In genomic region chr3:150746791-150747590, GRCh38 we compare ENCODE assay signal across 14 cellular contexts. TPM values are rescaled to one million over a fixed set of nuclear protein-coding genes. Genes with fewer than 3 reads are reported as not detected.
DNase-seq lines count a peak whose midpoint lies in the region; ATAC-seq, FAIRE-seq and TF ChIP-seq lines count a peak whose summit lies in the region.
"Had no signal": no experiment of that assay in that cellular context is flagged by ENCODE, and none has a peak within 500 bp of the region (broad histone marks: within the 10 kb centered on the region; RNA-seq: fewer than 3 reads in every experiment).

No MANE protein-coding gene starts in this region.

- TF ChIP-seq POLR2A in HepG2 (IDR thresholded peaks at IDR 0.05; ENCODE audit: insufficient read depth in 1 of 2, low read depth in 2 of 2, low read length in 2 of 2): no peak
- no peak for TF ChIP-seq POLR2A in stomach (IDR thresholded peaks at IDR 0.05)

- no peak overlapping the region for H3K4me3 Mint-ChIP-seq in activated CD4-positive, alpha-beta T cell treated with anti-CD3 and anti-CD28 coated beads for 36 hours
- H3K4me3 Mint-ChIP-seq in activated CD4-positive, alpha-beta T cell treated with anti-CD3 and anti-CD28 coated beads, Interleukin-2, amount 10 ng/mL, durations not matched to agents 7 days and 5 days: no peak overlapping the region
- H3K4me3 Mint-ChIP-seq in activated B cell treated with CpG ODN at 0.5 μM for 24 hours: peak overlapping the region; percentile 35
- H3K4me3 Mint-ChIP-seq: type B pancreatic cell had no signal

- peaks cover 85% of the 10 kb centered on the region for H4K20me1 ChIP-seq in HepG2 (ENCODE audit: insufficient read depth, low read length)

- peaks cover 85% of the 10 kb centered on the region for H3K36me3 Mint-ChIP-seq in activated CD4-positive, alpha-beta T cell treated with anti-CD3 and anti-CD28 coated beads for 36 hours (ENCODE audit: low read depth)
- H3K36me3 Mint-ChIP-seq in activated CD4-positive, alpha-beta T cell treated with anti-CD3 and anti-CD28 coated beads, Interleukin-2, amount 10 ng/mL, durations not matched to agents 7 days and 5 days (ENCODE audit: low read depth): peaks cover 41% of the 10 kb centered on the region
- H3K36me3 Mint-ChIP-seq in activated B cell treated with CpG ODN at 0.5 μM for 24 hours (ENCODE audit: low read depth): peaks cover 51% of the 10 kb centered on the region

- H3K9me3 ChIP-seq in HepG2 (ENCODE audit: low read length) (no peaks in the 10 kb centered on the region), stomach (no peaks in the 10 kb centered on the region), aorta (ENCODE audit: control insufficient read depth, low read length) (no peaks in the 10 kb centered on the region)
- H3K9me3 ChIP-seq: body of pancreas had no signal

- intact Hi-C loops in activated CD4-positive, alpha-beta T cell treated with anti-CD3 and anti-CD28 coated beads for 36 hours (cut with DNase I, micrococcal nuclease): no loop called here
- intact Hi-C loops in activated B cell treated with CpG ODN at 0.5 μM for 24 hours (cut with micrococcal nuclease) (loop anchor here (1.0 kb wide), 1 partner anchor 8 kb away; no protein-coding TSS in a partner anchor), HepG2 (cut with micrococcal nuclease; ENCODE audit: unreplicated experiment) (no loop called here), stomach (cut with DNase I; ENCODE audit: low total_unique reads) (no loop called here), aorta (cut with DNase I) (no loop called here)

- CTCF ChIA-PET in activated CD4-positive, alpha-beta T cell treated with anti-CD3 and anti-CD28 coated beads for 36 hours (lab: Charles Lee): interaction anchor here (1.0 kb wide), 1 partner anchor 9 kb away, joined by 3 read pairs; no protein-coding TSS in a partner anchor
- CTCF ChIA-PET in activated CD4-positive, alpha-beta T cell treated with anti-CD3 and anti-CD28 coated beads, Interleukin-2, amount 10 ng/mL, durations not matched to agents 7 days and 5 days (lab: Charles Lee): interaction anchor here (1.0 to 2.2 kb wide), 2 partner anchors 15 to 16 kb away, joined by 3 to 6 read pairs; partner anchors contain the start of gene SIAH2
- CTCF ChIA-PET in activated B cell treated with CpG ODN at 0.5 μM for 24 hours (lab: Charles Lee): interaction anchor here (1.0 kb wide), 1 partner anchor 26 kb away, joined by 5 read pairs; no protein-coding TSS in a partner anchor
- CTCF ChIA-PET in HepG2 (lab: Yijun Ruan, JAX; ENCODE audit: low intra/inter-chr PET ratio, low total read pairs): no interaction called here

- no TSS peak for BruUV-seq in HepG2 (replicated peaks; lab: Mats Ljungman, UMichigan)

- no peak for DNase-seq in activated CD4-positive, alpha-beta T cell treated with anti-CD3 and anti-CD28 coated beads for 36 hours
- no peak for DNase-seq in activated CD4-positive, alpha-beta T cell treated with anti-CD3 and anti-CD28 coated beads, Interleukin-2, amount 10 ng/mL, durations not matched to agents 7 days and 5 days
- DNase-seq in activated B cell treated with CpG ODN at 0.5 μM for 24 hours (no peak), HepG2 (ENCODE audit: low spot score) (no peak), stomach (no peak), aorta (no peak)
- no peak for DNase-seq in stimulated activated CD4-positive, alpha-beta T cell treated with anti-CD3 and anti-CD28 coated beads, Interleukin-2, amount 100 ng/mL, for 24 hours
- no peak for DNase-seq in stimulated activated CD4-positive, alpha-beta T cell treated with anti-CD3 and anti-CD28 coated beads, Interleukin-4, amount 100 ng/mL, for 24 hours
- DNase-seq: body of pancreas, NCI-H187 treated with DMSO at 0.1 percent for 48 hours had no signal

- ATAC-seq in activated CD4-positive, alpha-beta T cell treated with anti-CD3 and anti-CD28 coated beads for 36 hours: no peak
- ATAC-seq in activated B cell treated with CpG ODN at 0.5 μM for 24 hours (ENCODE audit: low read depth) (no peak), HepG2 (peak; percentile 19; the same call in 2 of the 3 replicates), aorta (ENCODE audit: low FRiP score) (no peak)
- ATAC-seq: body of pancreas had no signal

- no peak for FAIRE-seq in HepG2 (lab: Jason Lieb, UNC)
- FAIRE-seq: endothelial cell of umbilical vein had no signal

- H3K27me3 ChIP-seq in HepG2 (ENCODE audit: control insufficient read depth in 1 of 2, insufficient read depth in 2 of 2, low read length in 2 of 2) (no peaks in the 10 kb centered on the region), stomach (no peaks in the 10 kb centered on the region), aorta (ENCODE audit: control insufficient read depth in 1 of 2, insufficient read depth in 2 of 2, low read length in 1 of 2) (no peaks in the 10 kb centered on the region)
- H3K27me3 ChIP-seq: body of pancreas had no signal

- H3K27me3 Mint-ChIP-seq in activated CD4-positive, alpha-beta T cell treated with anti-CD3 and anti-CD28 coated beads for 36 hours: no peaks in the 10 kb centered on the region
- H3K27me3 Mint-ChIP-seq in activated CD4-positive, alpha-beta T cell treated with anti-CD3 and anti-CD28 coated beads, Interleukin-2, amount 10 ng/mL, durations not matched to agents 7 days and 5 days: no peaks in the 10 kb centered on the region
- no peaks in the 10 kb centered on the region for H3K27me3 Mint-ChIP-seq in activated B cell treated with CpG ODN at 0.5 μM for 24 hours
- H3K27me3 Mint-ChIP-seq: type B pancreatic cell had no signal

- H3K9me3 Mint-ChIP-seq in activated CD4-positive, alpha-beta T cell treated with anti-CD3 and anti-CD28 coated beads for 36 hours (ENCODE audit: low read depth): no peaks in the 10 kb centered on the region
- no peaks in the 10 kb centered on the region for H3K9me3 Mint-ChIP-seq in activated CD4-positive, alpha-beta T cell treated with anti-CD3 and anti-CD28 coated beads, Interleukin-2, amount 10 ng/mL, durations not matched to agents 7 days and 5 days
- no peaks in the 10 kb centered on the region for H3K9me3 Mint-ChIP-seq in activated B cell treated with CpG ODN at 0.5 μM for 24 hours
- H3K9me3 Mint-ChIP-seq: type B pancreatic cell had no signal

- H3K4me3 ChIP-seq in HepG2 (replicated peaks in 1 of 3; ENCODE audit: insufficient read depth in 1 of 3, low read depth in 2 of 3, low read length in 3 of 3) (no peak overlapping the region), stomach (no peak overlapping the region), aorta (ENCODE audit: low read length in 2 of 2) (no peak overlapping the region)
- H3K4me3 ChIP-seq: body of pancreas had no signal

- peaks cover 93% of the 10 kb centered on the region for H3K4me1 Mint-ChIP-seq in activated CD4-positive, alpha-beta T cell treated with anti-CD3 and anti-CD28 coated beads for 36 hours
- peaks cover 72% of the 10 kb centered on the region for H3K4me1 Mint-ChIP-seq in activated CD4-positive, alpha-beta T cell treated with anti-CD3 and anti-CD28 coated beads, Interleukin-2, amount 10 ng/mL, durations not matched to agents 7 days and 5 days
- H3K4me1 Mint-ChIP-seq in activated B cell treated with CpG ODN at 0.5 μM for 24 hours: peaks cover 95% of the 10 kb centered on the region

- no peak for TF ChIP-seq RAD21 in HepG2 (CRISPR knock-in tag; IDR thresholded peaks at IDR 0.05)

- H3K27ac Mint-ChIP-seq in activated CD4-positive, alpha-beta T cell treated with anti-CD3 and anti-CD28 coated beads for 36 hours: peak overlapping the region; percentile 73
- H3K27ac Mint-ChIP-seq in activated CD4-positive, alpha-beta T cell treated with anti-CD3 and anti-CD28 coated beads, Interleukin-2, amount 10 ng/mL, durations not matched to agents 7 days and 5 days: no peak overlapping the region
- H3K27ac Mint-ChIP-seq in activated B cell treated with CpG ODN at 0.5 μM for 24 hours: peak overlapping the region; percentile 30

- H2AFZ ChIP-seq in HepG2 (ENCODE audit: low read length): no peak overlapping the region

- TF ChIP-seq EP300 in HepG2 (IDR thresholded peaks at IDR 0.05; ENCODE audit: low read depth in 2 of 2, low read length in 2 of 2) (no peak), HepG2 (CRISPR knock-in tag; IDR thresholded peaks at IDR 0.05; ENCODE audit: borderline replicate concordance) (no peak), stomach (IDR thresholded peaks at IDR 0.05) (no peak)

- H3K36me3 ChIP-seq in HepG2 (replicated peaks in 1 of 2; ENCODE audit: control insufficient read depth in 1 of 2, insufficient read depth in 2 of 2, low read length in 2 of 2) (peaks cover 5 to 53% of the 10 kb centered on the region in 2 experiments; a peak in 4 of 5 replicates), stomach (peaks cover 0 to 9% (median 7%) of the 10 kb centered on the region in 4 donors), aorta (ENCODE audit: control insufficient read depth in 1 of 2, insufficient read depth in 2 of 2, low read length in 1 of 2) (no peaks in the 10 kb centered on the region)

- 73% methylated on average over 7 of the region's 7 CpGs for WGBS in HepG2 (ENCODE audit: low lambda C conversion rate)
- WGBS in stomach, 5 donors: 35 to 60% (median 47%) methylated on average over 6 to 7 of the region's 7 CpGs
- 77% methylated on average over 7 of the region's 7 CpGs for WGBS in aorta, 2 donors

- H3K79me2 ChIP-seq in HepG2 (ENCODE audit: insufficient read depth, low read length): peaks cover 96% of the 10 kb centered on the region

- in situ Hi-C loops in HepG2 (cut with HindIII; ENCODE audit: extremely low pct_ligation_motif_present, low pct_unique_long_range_greater_than_20kb): no loop called here

- no peak overlapping the region for H3K9ac ChIP-seq in HepG2 (ENCODE audit: insufficient read depth, low read depth, low read length)
- H3K9ac ChIP-seq: KMS-11 had no signal

- H3K4me2 ChIP-seq in HepG2 (ENCODE audit: low read depth, low read length): no peak overlapping the region
- H3K4me2 ChIP-seq: KMS-11 had no signal

- POLR2A ChIA-PET in activated CD4-positive, alpha-beta T cell treated with anti-CD3 and anti-CD28 coated beads for 36 hours (lab: Charles Lee): no interaction called here
- POLR2A ChIA-PET in activated CD4-positive, alpha-beta T cell treated with anti-CD3 and anti-CD28 coated beads, Interleukin-2, amount 10 ng/mL, durations not matched to agents 7 days and 5 days (lab: Charles Lee): no interaction called here
- POLR2A ChIA-PET in activated B cell treated with CpG ODN at 0.5 μM for 24 hours (lab: Charles Lee): interaction anchor here (6.7 kb wide), 1 partner anchor 15 kb away, joined by 65 read pairs; the partner anchor contains the start of gene SIAH2
- POLR2A ChIA-PET in HepG2 (lab: Yijun Ruan, JAX): interaction anchor here (0.7 to 3.5 kb wide), 5 partner anchors 9 to 19 kb away, joined by 3 to 32 read pairs (median 5); partner anchors contain the start of gene SIAH2

- H3K4me1 ChIP-seq in HepG2 (ENCODE audit: insufficient read depth, low read length) (peaks cover 100% of the 10 kb centered on the region), stomach (peaks cover 64 to 95% (median 80%) of the 10 kb centered on the region in 4 donors), aorta (ENCODE audit: control insufficient read depth in 1 of 2, insufficient read depth in 2 of 2, low read length in 2 of 2) (peaks cover 5 to 7% of the 10 kb centered on the region in 2 donors)

- H3K27ac ChIP-seq in HepG2 (ENCODE audit: extremely low read length, insufficient read depth, low read length) (peak overlapping the region; percentile 40), stomach (peak overlapping the region; percentile 11 to 67 (median 37)), aorta (ENCODE audit: low read depth in 1 of 2, low read length in 2 of 2) (no peak overlapping the region)
- H3K27ac ChIP-seq: KMS-11 had no signal

- TF ChIP-seq CTCF in activated B cell treated with CpG ODN at 0.5 μM for 24 hours (IDR thresholded peaks at IDR 0.05) (no peak), HepG2 (CRISPR knock-in tag; IDR thresholded peaks at IDR 0.05) (no peak), stomach (IDR thresholded peaks at IDR 0.05) (no peak)

RNA-seq across cellular contexts. Expression of gene SIAH2, which starts 16.0 kb away (rescaled TPM):
- 100 to 1,000 TPM in 1 of 2 experiments, 10 to 100 TPM in 1; 85.7 to 154 TPM for total RNA-seq in activated CD4-positive, alpha-beta T cell treated with anti-CD3 and anti-CD28 coated beads for 36 hours
- 10 to 100 TPM; 30.9 to 40.8 TPM for total RNA-seq in activated CD4-positive, alpha-beta T cell treated with anti-CD3 and anti-CD28 coated beads, Interleukin-2, amount 10 ng/mL, durations not matched to agents 7 days and 5 days
- total RNA-seq in activated B cell treated with CpG ODN at 0.5 μM for 24 hours (44.5 and 44.7 TPM in 2 replicates), HepG2 (2016; rRNA removed; fragmentation: Illumina TruSeq; extraction: Trizol) (71.8 and 79.5 TPM in 2 replicates), stomach (10 to 100 TPM; 13.8 to 36.6 (median 26.6) TPM), aorta (10 to 100 TPM; 18.8 to 22.4 TPM)
- total RNA-seq in HepG2 (2016; cell fraction: cytosol; rRNA removed; fragmentation: Illumina TruSeq; extraction: Trizol; ENCODE audit: low read depth): 41.9 and 49.0 TPM in 2 replicates
- total RNA-seq in HepG2 (2016; cell fraction: insoluble cytoplasmic fraction; rRNA removed; fragmentation: Illumina TruSeq; extraction: Trizol): 64.5 and 73.0 TPM in 2 replicates
- 102 and 124 TPM in 2 replicates for total RNA-seq in HepG2 (2016; cell fraction: membrane; rRNA removed; fragmentation: Illumina TruSeq; extraction: Trizol)
- 38.0 and 42.7 TPM in 2 replicates for total RNA-seq in HepG2 (2016; cell fraction: nucleus; rRNA removed; fragmentation: Illumina TruSeq; extraction: Trizol)
- polyA plus RNA-seq in HepG2 (2011; rRNA removed) (117 and 140 TPM in 2 replicates), stomach (10 to 100 TPM; 14.9 to 18.6 (median 17.2) TPM), aorta (10 to 100 TPM in 1 of 2 donors, 1 to 10 TPM in 1; 9.1 to 12.5 TPM)
- 63.7 and 115 TPM in 2 replicates for polyA plus RNA-seq in HepG2 (2011; cell fraction: cytosol; rRNA removed)
- polyA plus RNA-seq in HepG2 (2011; cell fraction: nucleus; rRNA removed): 132 and 149 TPM in 2 replicates
- polyA plus RNA-seq in HepG2 (2012): 62.2 and 69.8 TPM in 2 replicates
- 51.8 and 68.8 TPM in 2 replicates for polyA plus RNA-seq in HepG2 (2016; cell fraction: cytosol; fragmentation: Illumina TruSeq; extraction: Trizol; ENCODE audit: low read depth)
- 103 and 110 TPM in 2 replicates for polyA plus RNA-seq in HepG2 (2016; cell fraction: insoluble cytoplasmic fraction; fragmentation: Illumina TruSeq; extraction: Trizol; ENCODE audit: low read depth)
- 106 and 126 TPM in 2 replicates for polyA plus RNA-seq in HepG2 (2016; cell fraction: membrane; fragmentation: Illumina TruSeq; extraction: Trizol; ENCODE audit: low read depth)
- polyA plus RNA-seq in HepG2 (2016; cell fraction: nucleus; fragmentation: Illumina TruSeq; extraction: Trizol; ENCODE audit: insufficient read depth, low read depth): 70.3 and 71.0 TPM in 2 replicates
- 134 and 280 TPM in 2 replicates for polyA minus RNA-seq in HepG2 (2011; rRNA and poly(A)+ RNA removed; ENCODE audit: low replicate concordance)
- 79.8 and 91.3 TPM in 2 replicates for polyA minus RNA-seq in HepG2 (2011; cell fraction: cytosol; rRNA and poly(A)+ RNA removed)
- polyA minus RNA-seq in HepG2 (2011; cell fraction: nucleus; rRNA and poly(A)+ RNA removed): 24.6 and 28.0 TPM in 2 replicates

RNA-seq across cellular contexts. Expression of gene ERICH6, which starts 43.3 kb away (rescaled TPM):
- under 1 TPM in 1 of 2 experiments, not detected in 1; 0.58 TPM for total RNA-seq in activated CD4-positive, alpha-beta T cell treated with anti-CD3 and anti-CD28 coated beads for 36 hours
- total RNA-seq in activated CD4-positive, alpha-beta T cell treated with anti-CD3 and anti-CD28 coated beads, Interleukin-2, amount 10 ng/mL, durations not matched to agents 7 days and 5 days: under 1 TPM; 0.50 to 0.81 TPM
- total RNA-seq in activated B cell treated with CpG ODN at 0.5 μM for 24 hours (not detected in 2 replicates), HepG2 (2016; rRNA removed; fragmentation: Illumina TruSeq; extraction: Trizol) (not detected in 2 replicates), stomach (under 1 TPM in 1 of 5 donors, not detected in 4; 0.37 TPM), aorta (under 1 TPM in 1 of 2 donors, not detected in 1; 0.18 TPM)
- total RNA-seq in HepG2 (2016; cell fraction: cytosol; rRNA removed; fragmentation: Illumina TruSeq; extraction: Trizol; ENCODE audit: low read depth): 0.18 TPM in 1 of 2 replicates, not detected in the other
- total RNA-seq in HepG2 (2016; cell fraction: insoluble cytoplasmic fraction; rRNA removed; fragmentation: Illumina TruSeq; extraction: Trizol): 0.09 TPM in 1 of 2 replicates, not detected in the other
- total RNA-seq in HepG2 (2016; cell fraction: membrane; rRNA removed; fragmentation: Illumina TruSeq; extraction: Trizol): 0.15 TPM in 1 of 2 replicates, not detected in the other
- 0.28 TPM in 1 of 2 replicates, not detected in the other for total RNA-seq in HepG2 (2016; cell fraction: nucleus; rRNA removed; fragmentation: Illumina TruSeq; extraction: Trizol)
- polyA plus RNA-seq in HepG2 (2011; rRNA removed) (0.03 TPM in 1 of 2 replicates, not detected in the other), stomach (not detected), aorta (not detected)
- 0.03 and 0.18 TPM in 2 replicates for polyA plus RNA-seq in HepG2 (2011; cell fraction: cytosol; rRNA removed)
- polyA plus RNA-seq in HepG2 (2011; cell fraction: nucleus; rRNA removed): 0.10 and 0.48 TPM in 2 replicates
- polyA plus RNA-seq in HepG2 (2012): 0.15 TPM in 1 of 2 replicates, not detected in the other
- not detected in 2 replicates for polyA plus RNA-seq in HepG2 (2016; cell fraction: cytosol; fragmentation: Illumina TruSeq; extraction: Trizol; ENCODE audit: low read depth)
- not detected in 2 replicates for polyA plus RNA-seq in HepG2 (2016; cell fraction: insoluble cytoplasmic fraction; fragmentation: Illumina TruSeq; extraction: Trizol; ENCODE audit: low read depth)
- not detected in 2 replicates for polyA plus RNA-seq in HepG2 (2016; cell fraction: membrane; fragmentation: Illumina TruSeq; extraction: Trizol; ENCODE audit: low read depth)
- not detected in 2 replicates for polyA plus RNA-seq in HepG2 (2016; cell fraction: nucleus; fragmentation: Illumina TruSeq; extraction: Trizol; ENCODE audit: insufficient read depth, low read depth)
- 0.09 and 0.32 TPM in 2 replicates for polyA minus RNA-seq in HepG2 (2011; rRNA and poly(A)+ RNA removed; ENCODE audit: low replicate concordance)
- polyA minus RNA-seq in HepG2 (2011; cell fraction: cytosol; rRNA and poly(A)+ RNA removed): 0.30 TPM in 1 of 2 replicates, not detected in the other
- polyA minus RNA-seq in HepG2 (2011; cell fraction: nucleus; rRNA and poly(A)+ RNA removed): 0.26 and 0.50 TPM in 2 replicates
- total RNA-seq: endothelial cell of umbilical vein had no signal
- polyA plus RNA-seq: AG04450, endothelial cell of umbilical vein had no signal

Comparison
In these comparisons a context has a peak if more than half of its experiments do, and no peak if none do; other contexts are left out.
1. H3K27ac ChIP-seq: peak in HepG2 (single experiment) and stomach (5 of 5); none in aorta (0 of 2).
2. POLR2A ChIA-PET loops: an anchor here in activated B cell treated with CpG ODN at 0.5 μM for 24 hours (6.7 kb wide) and HepG2 (0.7 to 3.5 kb wide); none called in activated CD4-positive, alpha-beta T cell treated with anti-CD3 and anti-CD28 coated beads for 36 hours and activated CD4-positive, alpha-beta T cell treated with anti-CD3 and anti-CD28 coated beads, Interleukin-2, amount 10 ng/mL, durations not matched to agents 7 days and 5 days.